8 cellular contexts compared by ENCODE assay signal in the genomic region with DNA sequence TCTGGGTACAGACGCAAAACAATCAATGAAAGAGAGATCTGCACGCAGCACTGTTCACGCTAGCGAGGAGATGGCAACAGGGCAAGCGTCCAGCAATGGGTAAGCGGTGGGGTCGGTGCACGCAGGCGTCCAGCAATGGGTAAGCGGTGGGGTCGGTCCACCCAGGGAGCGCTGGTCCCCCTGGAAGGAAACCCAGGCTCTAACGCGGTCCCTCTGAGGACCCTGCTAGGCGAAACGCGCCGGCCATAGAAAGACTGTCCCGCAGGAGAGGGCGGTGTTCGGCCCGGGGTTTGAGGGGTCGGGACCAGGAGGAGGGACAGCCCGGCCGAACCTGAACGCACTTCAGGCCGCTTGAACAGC. TPM values are rescaled to one million over a fixed set of nuclear protein-coding genes. Genes with fewer than 3 reads are reported as not detected.
DNase-seq lines count a peak whose midpoint lies in the region; ATAC-seq and TF ChIP-seq lines count a peak whose summit lies in the region.

No MANE protein-coding gene starts in this region.

- POLR2A ChIA-PET in AG04450 (lab: Yijun Ruan, JAX), result interaction anchor here (0.6 kb wide), 1 partner anchor 111 kb away, joined by 4 read pairs; no protein-coding TSS in a partner anchor

- H3K36me3 Mint-ChIP-seq in activated naive CD4-positive, alpha-beta T cell treated with anti-CD3 and anti-CD28 coated beads, Interleukin-2, amount 50 U/mL, for 72 hours, result peaks cover 13 to 34% of the 10 kb centered on the region in 2 donors

- no peaks in the 10 kb centered on the region for H3K9me2 ChIP-seq in hepatocyte (replicated peaks; ENCODE audit: insufficient read depth)

- H3K27ac ChIP-seq in AG04450 (ENCODE audit: low read depth, low read length), result peak overlapping the region; percentile 21
- peak overlapping the region; percentile 85 for H3K27ac ChIP-seq in hepatocyte
- peak overlapping the region; percentile 53 for H3K27ac ChIP-seq in smooth muscle cell (ENCODE audit: low read depth)

- H3K9ac ChIP-seq in smooth muscle cell (ENCODE audit: low read depth), result peak overlapping the region; percentile 80

- 1% methylated on average over 25 of the region's 27 CpGs for WGBS in hepatocyte (ENCODE audit: low lambda C conversion rate, missing lambda C conversion rate)
- 4% methylated on average over 27 of the region's 27 CpGs for WGBS in smooth muscle cell (ENCODE audit: low lambda C conversion rate)

- H3K27me3 ChIP-seq in AG04450 (ENCODE audit: control insufficient read depth, insufficient read depth, low read length) (no peaks in the 10 kb centered on the region), hepatocyte (no peaks in the 10 kb centered on the region), smooth muscle cell (ENCODE audit: low read depth) (no peaks in the 10 kb centered on the region)

- H3K4me3 ChIP-seq in AG04450 (ENCODE audit: low read depth, low read length) (peak overlapping the region; percentile 82), hepatocyte (peak overlapping the region; percentile 78), smooth muscle cell (peak overlapping the region; percentile 98)

- ATAC-seq in GM19043 (IDR thresholded peaks at IDR 0.05; ENCODE audit: low read depth, unreplicated experiment) (peak; percentile 33), HG03159 (IDR thresholded peaks at IDR 0.05; ENCODE audit: unreplicated experiment) (peak; percentile 22)
- ATAC-seq in activated naive CD4-positive, alpha-beta T cell treated with anti-CD3 and anti-CD28 coated beads, Interleukin-2, amount 50 U/mL, for 72 hours, result no peak

- no peaks in the 10 kb centered on the region for H4K20me1 ChIP-seq in hepatocyte (ENCODE audit: insufficient read depth, poor library complexity, severe bottlenecking)
- peaks cover 27% of the 10 kb centered on the region for H4K20me1 ChIP-seq in smooth muscle cell (ENCODE audit: low read depth)

- H3K4me2 ChIP-seq in hepatocyte (peak overlapping the region; percentile 94), smooth muscle cell (peak overlapping the region; percentile 94)

- H3K36me3 ChIP-seq in hepatocyte (replicated peaks; ENCODE audit: insufficient read depth, low read depth) (no peaks in the 10 kb centered on the region), smooth muscle cell (ENCODE audit: low read depth) (no peaks in the 10 kb centered on the region)

- H2AFZ ChIP-seq in hepatocyte (peak overlapping the region; percentile 94), smooth muscle cell (ENCODE audit: low read depth) (peak overlapping the region; percentile 73)

- peaks cover 5 to 11% of the 10 kb centered on the region in 2 donors for H3K9me3 Mint-ChIP-seq in activated naive CD4-positive, alpha-beta T cell treated with anti-CD3 and anti-CD28 coated beads, Interleukin-2, amount 50 U/mL, for 72 hours

- H3K79me2 ChIP-seq in hepatocyte (peaks cover 40% of the 10 kb centered on the region), smooth muscle cell (ENCODE audit: low read depth) (peaks cover 37% of the 10 kb centered on the region)

- peak overlapping the region; percentile 89 to 90 for H3K27ac Mint-ChIP-seq in activated naive CD4-positive, alpha-beta T cell treated with anti-CD3 and anti-CD28 coated beads, Interleukin-2, amount 50 U/mL, for 72 hours

- CTCF ChIA-PET in AG04450 (lab: Charles Lee), result no interaction called here

- H3K4me1 ChIP-seq in hepatocyte (ENCODE audit: insufficient read depth), result no peaks in the 10 kb centered on the region
- peaks cover 16% of the 10 kb centered on the region for H3K4me1 ChIP-seq in smooth muscle cell (ENCODE audit: low read depth)

- no peak for TF ChIP-seq CTCF in AG04450 (IDR thresholded peaks at IDR 0.05; ENCODE audit: low read depth, low read length)
- no peak for TF ChIP-seq CTCF in hepatocyte (IDR thresholded peaks at IDR 0.05; ENCODE audit: poor library complexity)
- TF ChIP-seq CTCF in smooth muscle cell (IDR thresholded peaks at IDR 0.05; ENCODE audit: borderline replicate concordance, insufficient read depth, poor library complexity, severe bottlenecking), result no peak

- H3K9me3 ChIP-seq in AG04450 (ENCODE audit: control insufficient read depth, insufficient read depth, low read length), result no peaks in the 10 kb centered on the region; the same call in 1 of the 2 replicates
- no peaks in the 10 kb centered on the region for H3K9me3 ChIP-seq in hepatocyte (ENCODE audit: low read depth)
- H3K9me3 ChIP-seq in smooth muscle cell (replicated peaks; ENCODE audit: low read depth), result no peaks in the 10 kb centered on the region

- H3F3A ChIP-seq in smooth muscle cell (ENCODE audit: low read depth), result no peaks in the 10 kb centered on the region

- DNase-seq in AG04450 (ENCODE audit: low read depth, low spot score) (no peak), hepatocyte (ENCODE audit: low spot score) (no peak), smooth muscle cell (lab: John Stamatoyannopoulos, UW; ENCODE audit: unreplicated experiment) (no peak), HuH-7 (ENCODE audit: low spot score) (no peak), SIG-M5 treated with dmso at 0.1 percent for 504 hours (lab: John Stamatoyannopoulos, UW; ENCODE audit: unreplicated experiment) (no peak)
- no peak for DNase-seq in activated naive CD4-positive, alpha-beta T cell treated with anti-CD3 and anti-CD28 coated beads, Interleukin-2, amount 50 U/mL, for 72 hours (ENCODE audit: low spot score in 2 of 2)

RNA-seq across cellular contexts. Expression of a gene that starts 0.6 kb away (rescaled TPM):
- polyA plus RNA-seq in AG04450 (2011; rRNA removed) (8.9 and 15.1 TPM in 2 replicates), hepatocyte (17.6 and 21.5 TPM in 2 replicates), smooth muscle cell (13.5 and 17.7 TPM in 2 replicates)
- 31.7 and 48.7 TPM in 2 replicates for polyA minus RNA-seq in AG04450 (2011; rRNA and poly(A)+ RNA removed)
- total RNA-seq in activated naive CD4-positive, alpha-beta T cell treated with anti-CD3 and anti-CD28 coated beads, Interleukin-2, amount 50 U/mL, for 72 hours, result 10 to 100 TPM; 60.0 to 65.9 TPM
- total RNA-seq in hepatocyte (19.7 and 27.2 TPM in 2 replicates), smooth muscle cell (16.4 and 16.8 TPM in 2 replicates)

RNA-seq across cellular contexts. Expression of a gene that starts 22.7 kb away (rescaled TPM):
- polyA plus RNA-seq in AG04450 (2011; rRNA removed), result 17.3 and 19.6 TPM in 2 replicates
- polyA minus RNA-seq in AG04450 (2011; rRNA and poly(A)+ RNA removed), result 5.2 and 10.6 TPM in 2 replicates
- 10 to 100 TPM in 1 of 2 donors, 1 to 10 TPM in 1; 4.5 to 11.6 TPM for total RNA-seq in activated naive CD4-positive, alpha-beta T cell treated with anti-CD3 and anti-CD28 coated beads, Interleukin-2, amount 50 U/mL, for 72 hours
- total RNA-seq in hepatocyte, result 61.8 and 67.3 TPM in 2 replicates
- polyA plus RNA-seq in hepatocyte, result 76.1 and 82.7 TPM in 2 replicates
- total RNA-seq in smooth muscle cell, result 14.7 and 28.9 TPM in 2 replicates
- 23.8 and 25.0 TPM in 2 replicates for polyA plus RNA-seq in smooth muscle cell

RNA-seq across cellular contexts. Expression of a gene that starts 22.9 kb away (rescaled TPM):
- polyA plus RNA-seq in AG04450 (2011; rRNA removed), result 4.1 and 6.3 TPM in 2 replicates
- polyA minus RNA-seq in AG04450 (2011; rRNA and poly(A)+ RNA removed), result 24.4 and 27.2 TPM in 2 replicates
- 100 to 1,000 TPM; 164 to 177 TPM for total RNA-seq in activated naive CD4-positive, alpha-beta T cell treated with anti-CD3 and anti-CD28 coated beads, Interleukin-2, amount 50 U/mL, for 72 hours
- total RNA-seq in hepatocyte, result 16.9 and 34.2 TPM in 2 replicates
- polyA plus RNA-seq in hepatocyte, result 26.6 and 44.6 TPM in 2 replicates
- 11.0 and 11.5 TPM in 2 replicates for total RNA-seq in smooth muscle cell
- polyA plus RNA-seq in smooth muscle cell, result 8.5 and 9.2 TPM in 2 replicates

RNA-seq across cellular contexts. Expression of a gene that starts 51.6 kb away (rescaled TPM):
- polyA plus RNA-seq in AG04450 (2011; rRNA removed) (55.7 and 65.6 TPM in 2 replicates), hepatocyte (45.3 and 52.5 TPM in 2 replicates), smooth muscle cell (56.4 and 79.8 TPM in 2 replicates)
- polyA minus RNA-seq in AG04450 (2011; rRNA and poly(A)+ RNA removed), result 198 and 272 TPM in 2 replicates
- total RNA-seq in activated naive CD4-positive, alpha-beta T cell treated with anti-CD3 and anti-CD28 coated beads, Interleukin-2, amount 50 U/mL, for 72 hours, result 100 to 1,000 TPM in 1 of 2 donors, 10 to 100 TPM in 1; 82.9 to 129 TPM
- total RNA-seq in hepatocyte (54.4 and 70.3 TPM in 2 replicates), smooth muscle cell (90.5 and 94.8 TPM in 2 replicates)

Comparison
In these comparisons a context has a peak if more than half of its experiments do, and no peak if none do; other contexts are left out.
1. H3K27ac ChIP-seq: peak in every context shown above with its lines; median percentile 85 in hepatocyte; 53 in smooth muscle cell; 21 in AG04450.
2. ATAC-seq: peak in GM19043 (single experiment) and HG03159 (single experiment); none in activated naive CD4-positive, alpha-beta T cell treated with anti-CD3 and anti-CD28 coated beads, Interleukin-2, amount 50 U/mL, for 72 hours (0 of 2).
3. Peak in every context shown above with its lines, with median percentiles within 50 percentile points of each other: H3K4me3 ChIP-seq.